In genomic region chr17:67712375-67712774, GRCh38 we compare ENCODE assay signal across 27 cellular contexts.
"Had no signal": no experiment of that assay in that cellular context is flagged by ENCODE, and none has a peak within 500 bp of the region (broad histone marks: within the 10 kb centered on the region; RNA-seq: fewer than 3 reads in every experiment).

No MANE protein-coding gene starts in this region.

- DNase-seq: activated CD4-positive, alpha-beta T cell treated with anti-CD3 and anti-CD28 coated beads for 4 hours; activated CD8-positive, alpha-beta memory T cell treated with anti-CD3 and anti-CD28 coated beads, Interleukin-2, amount 50 U/mL, for 48 hours; activated CD8-positive, alpha-beta T cell treated with anti-CD3 and anti-CD28 coated beads, Interleukin-2, amount 10 ng/mL, durations not matched to agents 7 days and 5 days; activated effector memory CD4-positive, alpha-beta T cell treated with anti-CD3 and anti-CD28 coated beads, Interleukin-2, amount 50 U/mL, for 16 hours; activated naive CD4-positive, alpha-beta T cell treated with anti-CD3 and anti-CD28 coated beads for 36 hours; activated T-cell treated with anti-CD3 and anti-CD28 coated beads, Interleukin-2, amount 50 U/mL, for 24 hours; caudate nucleus; colonic mucosa; MG63; NCI-H1048; NCI-H146; NCI-H187 treated with DMSO at 0.1 percent for 48 hours; NCI-H2081 treated with DMSO at 0.1 percent for 48 hours; NCI-H2171; NCI-H2227 treated with DMSO at 0.1 percent for 48 hours; NCI-H446 treated with DMSO at 0.1 percent for 48 hours; NCI-H526; PC-3; SHP77 had no signal

- FAIRE-seq: RCC 7860 had no signal

- H3K27ac Mint-ChIP-seq: activated CD8-positive, alpha-beta T cell treated with anti-CD3 and anti-CD28 coated beads, Interleukin-2, amount 10 ng/mL, durations not matched to agents 7 days and 5 days; activated naive CD4-positive, alpha-beta T cell treated with anti-CD3 and anti-CD28 coated beads for 36 hours; activated naive CD8-positive, alpha-beta T cell; activated T-cell treated with anti-CD3 and anti-CD28 coated beads, Interleukin-2, amount 50 U/mL, for 24 hours; IgD-negative memory B cell; T-helper 1 cell treated with Interleukin-12 subunit alpha and Interleukin-12 subunit beta and Interleukin-4 antibody, amounts not matched to agents 30 μg/mL and 1 μg/mL, for 36 hours had no signal

- H3K9me3 ChIP-seq: breast epithelium, colonic mucosa, MG63 had no signal

- H3K4me1 ChIP-seq: breast epithelium, colonic mucosa, SJSA1 had no signal

- H3K4me3 Mint-ChIP-seq: activated CD8-positive, alpha-beta T cell treated with anti-CD3 and anti-CD28 coated beads, Interleukin-2, amount 10 ng/mL, durations not matched to agents 7 days and 5 days; activated naive CD4-positive, alpha-beta T cell treated with anti-CD3 and anti-CD28 coated beads for 36 hours; activated T-cell treated with anti-CD3 and anti-CD28 coated beads, Interleukin-2, amount 50 U/mL, for 24 hours; T-helper 1 cell treated with Interleukin-12 subunit alpha and Interleukin-12 subunit beta and Interleukin-4 antibody, amounts not matched to agents 30 μg/mL and 1 μg/mL, for 36 hours had no signal

- H3K27ac ChIP-seq: breast epithelium, colonic mucosa, SJSA1 had no signal

- ATAC-seq: activated CD4-positive, CD25-positive, alpha-beta regulatory T cell treated with anti-CD3 and anti-CD28 coated beads, Interleukin-2, amount 50 U/mL, for 24 hours; activated CD8-positive, alpha-beta T cell treated with anti-CD3 and anti-CD28 coated beads, Interleukin-2, amount 10 ng/mL, durations not matched to agents 7 days and 5 days; PC-3; SK-N-SH treated with all-trans-retinoic acid at 6 μM for 48 hours had no signal

- H3K9me3 Mint-ChIP-seq: activated naive CD4-positive, alpha-beta T cell treated with anti-CD3 and anti-CD28 coated beads for 36 hours; activated T-cell treated with anti-CD3 and anti-CD28 coated beads, Interleukin-2, amount 50 U/mL, for 24 hours; T-helper 1 cell treated with Interleukin-12 subunit alpha and Interleukin-12 subunit beta and Interleukin-4 antibody, amounts not matched to agents 30 μg/mL and 1 μg/mL, for 36 hours had no signal

- H3K4me3 ChIP-seq: breast epithelium, colonic mucosa, MG63, SJSA1 had no signal

- H3K27me3 ChIP-seq: breast epithelium, colonic mucosa, MG63, SJSA1 had no signal

- H3K36me3 ChIP-seq: breast epithelium, colonic mucosa, MG63, SJSA1 had no signal

- H3K36me3 Mint-ChIP-seq: activated naive CD8-positive, alpha-beta T cell had no signal
